8 cellular contexts compared by ENCODE assay signal in the genomic region with DNA sequence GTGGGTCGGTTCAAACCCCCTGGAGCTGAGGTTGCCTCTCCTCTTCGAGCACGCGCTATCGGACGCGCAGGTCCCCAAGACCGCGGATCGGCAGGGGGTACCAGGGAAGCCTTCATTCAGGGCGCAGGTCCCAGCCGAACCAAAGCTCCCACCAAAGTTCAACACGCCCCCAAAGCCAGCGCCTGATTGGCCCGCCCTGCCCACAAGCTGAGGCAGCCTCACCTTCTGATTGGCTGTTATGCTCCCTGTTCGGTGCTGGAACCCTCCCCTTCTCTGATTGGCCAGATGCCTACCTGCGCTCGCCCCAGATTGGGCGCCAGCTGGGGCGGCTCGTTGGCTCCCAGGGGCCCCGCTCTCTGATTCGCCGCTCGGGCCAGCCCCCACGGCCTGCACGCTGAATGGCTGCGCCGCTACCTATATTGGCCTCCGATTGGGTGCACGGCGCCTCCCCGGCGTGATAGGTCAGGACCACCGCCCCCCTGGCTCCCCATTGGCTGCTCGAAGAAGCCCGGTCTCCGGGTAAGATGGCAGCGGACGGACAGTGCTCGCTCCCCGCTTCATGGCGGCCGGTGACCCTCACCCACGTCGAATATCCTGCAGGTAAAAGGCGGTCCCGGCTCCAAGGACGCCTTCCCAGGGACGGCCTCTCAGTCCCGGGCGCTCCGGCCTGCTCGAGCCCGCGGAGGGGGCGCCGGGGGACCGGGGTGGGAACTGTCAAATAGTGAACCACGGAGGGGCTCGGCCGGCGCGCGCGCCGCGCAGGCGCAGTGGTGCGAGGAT.
DNase-seq lines count a peak whose midpoint lies in the region; ATAC-seq, FAIRE-seq and TF ChIP-seq lines count a peak whose summit lies in the region.

A gene with protein sequence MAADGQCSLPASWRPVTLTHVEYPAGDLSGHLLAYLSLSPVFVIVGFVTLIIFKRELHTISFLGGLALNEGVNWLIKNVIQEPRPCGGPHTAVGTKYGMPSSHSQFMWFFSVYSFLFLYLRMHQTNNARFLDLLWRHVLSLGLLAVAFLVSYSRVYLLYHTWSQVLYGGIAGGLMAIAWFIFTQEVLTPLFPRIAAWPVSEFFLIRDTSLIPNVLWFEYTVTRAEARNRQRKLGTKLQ (plus strand): TSS at position 504 of the 780 bp plus-strand sequence. CDS start 21 bp downstream, at position 525.

- TF ChIP-seq CTCF in AG09319 (IDR thresholded peaks at IDR 0.05; ENCODE audit: low read depth, low read length) = no peak

- DNase-seq in AG09319 (ENCODE audit: extremely low read depth, low read depth) = peak; percentile 99
- DNase-seq in NCI-H446 treated with DMSO at 0.1 percent for 48 hours (lab: John Stamatoyannopoulos, UW) = peak; percentile 93
- DNase-seq in cerebellar nuclear complex (lab: John Stamatoyannopoulos, UW) = peak; percentile 81 to 91
- DNase-seq in stimulated activated CD4-positive, alpha-beta T cell treated with anti-CD3 and anti-CD28 coated beads, Interleukin-12 subunit alpha, Interleukin-12 subunit beta, amount 100 ng/mL, for 4 hours = peak; percentile 97

- ATAC-seq in GM19035 (IDR thresholded peaks at IDR 0.05; ENCODE audit: unreplicated experiment) (peak; percentile 93), HG03354 (IDR thresholded peaks at IDR 0.05; ENCODE audit: poor library complexity, severe bottlenecking, unreplicated experiment) (peak; percentile 94)
- ATAC-seq in activated CD4-positive, CD25-positive, alpha-beta regulatory T cell treated with anti-CD3 and anti-CD28 coated beads, Interleukin-2, amount 50 U/mL, for 24 hours = peak; percentile 95 to 97

- peak; percentile 38 for FAIRE-seq in islet of Langerhans (lab: Jason Lieb, UNC)

Comparison
In these comparisons a context has a peak if more than half of its experiments do, and no peak if none do; other contexts are left out.
1. Peak in every context shown above with its lines: DNase-seq and ATAC-seq.